In genomic region chrX:125203379-125203736, GRCh38 we compare ENCODE assay signal across 11 cellular contexts.
DNase-seq lines count a peak whose midpoint lies in the region; ATAC-seq, FAIRE-seq and TF ChIP-seq lines count a peak whose summit lies in the region.
"Had no signal": no experiment of that assay in that cellular context is flagged by ENCODE, and none has a peak within 500 bp of the region (broad histone marks: within the 10 kb centered on the region; RNA-seq: fewer than 3 reads in every experiment).

No MANE protein-coding gene starts in this region.

- peak overlapping the region; percentile 59 for H3K4me3 Mint-ChIP-seq in activated CD4-positive, alpha-beta T cell treated with anti-CD3 and anti-CD28 coated beads for 36 hours
- peak overlapping the region; percentile 77 for H3K4me3 Mint-ChIP-seq in activated T-helper 17 cell treated with anti-CD3 and anti-CD28 coated beads, Interleukin-2, amount 50 U/mL, for 72 hours

- no peak for ATAC-seq in activated CD4-positive, alpha-beta T cell treated with anti-CD3 and anti-CD28 coated beads for 36 hours
- no peak for ATAC-seq in activated T-helper 17 cell treated with anti-CD3 and anti-CD28 coated beads, Interleukin-2, amount 50 U/mL, for 72 hours (replicated peaks)

- CTCF ChIA-PET in activated CD4-positive, alpha-beta T cell treated with anti-CD3 and anti-CD28 coated beads for 36 hours (lab: Charles Lee): no interaction called here

- no peak overlapping the region for H3K9ac ChIP-seq in kidney (ENCODE audit: low read length in 2 of 2)
- H3K9ac ChIP-seq in subcutaneous abdominal adipose tissue (ENCODE audit: low read length in 5 of 5): no peak overlapping the region
- H3K9ac ChIP-seq: BLaER1 treated with 17β-estradiol and CSF1 and Interleukin-3, amounts not matched to agents 10 nM and 100 nM had no signal

- FAIRE-seq in kidney (lab: Jason Lieb, UNC): no peak
- FAIRE-seq: endothelial cell of umbilical vein, TTC549 had no signal

- no peaks in the 10 kb centered on the region for H3K36me3 ChIP-seq in kidney (ENCODE audit: control insufficient read depth in 1 of 2, insufficient read depth in 2 of 2, low read length in 2 of 2)
- H3K36me3 ChIP-seq in subcutaneous abdominal adipose tissue (ENCODE audit: control insufficient read depth in 5 of 5, insufficient read depth in 5 of 5, low read length in 5 of 5): no peaks in the 10 kb centered on the region
- H3K36me3 ChIP-seq: BLaER1 treated with 17β-estradiol and CSF1 and Interleukin-3, amounts not matched to agents 10 nM and 100 nM had no signal

- H3K27ac ChIP-seq in kidney (ENCODE audit: low read depth in 2 of 2, low read length in 2 of 2): no peak overlapping the region
- no peak overlapping the region for H3K27ac ChIP-seq in subcutaneous abdominal adipose tissue (ENCODE audit: low read depth, low read length)
- H3K27ac ChIP-seq: BLaER1 treated with 17β-estradiol and CSF1 and Interleukin-3, amounts not matched to agents 10 nM and 100 nM had no signal

- H3K4me1 ChIP-seq in kidney (ENCODE audit: control insufficient read depth in 1 of 2, insufficient read depth in 1 of 2, low read depth in 1 of 2, low read length in 2 of 2) (no peaks in the 10 kb centered on the region), subcutaneous abdominal adipose tissue (ENCODE audit: control insufficient read depth in 5 of 5, insufficient read depth in 5 of 5, low read length in 5 of 5) (peaks cover 0 to 24% (median 9%) of the 10 kb centered on the region in 5 donors)
- H3K4me1 ChIP-seq: BLaER1 treated with 17β-estradiol and CSF1 and Interleukin-3, amounts not matched to agents 10 nM and 100 nM had no signal

- H3K4me1 Mint-ChIP-seq in activated CD4-positive, alpha-beta T cell treated with anti-CD3 and anti-CD28 coated beads for 36 hours: peaks cover 18% of the 10 kb centered on the region
- H3K4me1 Mint-ChIP-seq in activated T-helper 17 cell treated with anti-CD3 and anti-CD28 coated beads, Interleukin-2, amount 50 U/mL, for 72 hours: no peaks in the 10 kb centered on the region

- peaks cover 0 to 15% (median 6%) of the 10 kb centered on the region in 5 donors for H3K27me3 ChIP-seq in subcutaneous abdominal adipose tissue (ENCODE audit: control insufficient read depth in 5 of 5, insufficient read depth in 4 of 5, low read length in 5 of 5)

- peak; percentile 20 for DNase-seq in activated CD4-positive, alpha-beta T cell treated with anti-CD3 and anti-CD28 coated beads for 36 hours
- DNase-seq in activated CD4-positive, alpha-beta T cell treated with anti-CD3 and anti-CD28 coated beads, Interleukin-2, amount 50 U/mL, for 1 hour: no peak
- peak; percentile 78 for DNase-seq in kidney
- no peak for DNase-seq in NCI-H2107 (lab: John Stamatoyannopoulos, UW)
- no peak for DNase-seq in SK-N-DZ (ENCODE audit: low spot score)
- no peak for DNase-seq in 8988T

- TF ChIP-seq CTCF in kidney (IDR thresholded peaks at IDR 0.05; ENCODE audit: borderline replicate concordance, extremely low read depth, insufficient read depth): no peak

- intact Hi-C loops in activated CD4-positive, alpha-beta T cell treated with anti-CD3 and anti-CD28 coated beads for 36 hours (cut with DNase I, micrococcal nuclease): loop anchor here (5.0 to 10.0 kb wide), 2 partner anchors 89 to 799 kb away; no protein-coding TSS in a partner anchor
- intact Hi-C loops in kidney (cut with DNase I): no loop called here

- no peaks in the 10 kb centered on the region for H3K36me3 Mint-ChIP-seq in activated CD4-positive, alpha-beta T cell treated with anti-CD3 and anti-CD28 coated beads for 36 hours (ENCODE audit: low read depth)
- H3K36me3 Mint-ChIP-seq in activated T-helper 17 cell treated with anti-CD3 and anti-CD28 coated beads, Interleukin-2, amount 50 U/mL, for 72 hours (ENCODE audit: low read depth): no peaks in the 10 kb centered on the region

- H3K9me3 Mint-ChIP-seq in activated CD4-positive, alpha-beta T cell treated with anti-CD3 and anti-CD28 coated beads for 36 hours (ENCODE audit: low read depth): no peaks in the 10 kb centered on the region
- no peaks in the 10 kb centered on the region for H3K9me3 Mint-ChIP-seq in activated T-helper 17 cell treated with anti-CD3 and anti-CD28 coated beads, Interleukin-2, amount 50 U/mL, for 72 hours

- POLR2A ChIA-PET in activated CD4-positive, alpha-beta T cell treated with anti-CD3 and anti-CD28 coated beads for 36 hours (lab: Charles Lee): no interaction called here

- peaks cover 31% of the 10 kb centered on the region for H3K27me3 Mint-ChIP-seq in activated CD4-positive, alpha-beta T cell treated with anti-CD3 and anti-CD28 coated beads for 36 hours
- H3K27me3 Mint-ChIP-seq in activated T-helper 17 cell treated with anti-CD3 and anti-CD28 coated beads, Interleukin-2, amount 50 U/mL, for 72 hours: peaks cover 20% of the 10 kb centered on the region

- H3K9me3 ChIP-seq in kidney (ENCODE audit: control insufficient read depth in 1 of 2, low read length in 2 of 2): no peaks in the 10 kb centered on the region
- H3K9me3 ChIP-seq in subcutaneous abdominal adipose tissue (ENCODE audit: control insufficient read depth in 5 of 5, low read length in 5 of 5): no peaks in the 10 kb centered on the region

- H3K27ac Mint-ChIP-seq in activated CD4-positive, alpha-beta T cell treated with anti-CD3 and anti-CD28 coated beads for 36 hours: no peak overlapping the region
- no peak overlapping the region for H3K27ac Mint-ChIP-seq in activated T-helper 17 cell treated with anti-CD3 and anti-CD28 coated beads, Interleukin-2, amount 50 U/mL, for 72 hours

- H3K4me3 ChIP-seq in kidney (ENCODE audit: low read length in 2 of 2) (peak overlapping the region in 1 of 2 donors; percentile 72), subcutaneous abdominal adipose tissue (ENCODE audit: low read depth in 1 of 5, low read length in 5 of 5) (peak overlapping the region; percentile 61 to 77 (median 66))
- H3K4me3 ChIP-seq: BLaER1 treated with 17β-estradiol and CSF1 and Interleukin-3, amounts not matched to agents 10 nM and 100 nM had no signal

Comparison
In these comparisons a context has a peak if more than half of its experiments do, and no peak if none do; other contexts are left out.
1. DNase-seq: peak in activated CD4-positive, alpha-beta T cell treated with anti-CD3 and anti-CD28 coated beads for 36 hours (single experiment) and kidney (single experiment); none in activated CD4-positive, alpha-beta T cell treated with anti-CD3 and anti-CD28 coated beads, Interleukin-2, amount 50 U/mL, for 1 hour (single experiment), NCI-H2107 (single experiment), SK-N-DZ (single experiment) and 8988T (single experiment).